ENCODE assay signal across 1 cellular context in the genomic region with DNA sequence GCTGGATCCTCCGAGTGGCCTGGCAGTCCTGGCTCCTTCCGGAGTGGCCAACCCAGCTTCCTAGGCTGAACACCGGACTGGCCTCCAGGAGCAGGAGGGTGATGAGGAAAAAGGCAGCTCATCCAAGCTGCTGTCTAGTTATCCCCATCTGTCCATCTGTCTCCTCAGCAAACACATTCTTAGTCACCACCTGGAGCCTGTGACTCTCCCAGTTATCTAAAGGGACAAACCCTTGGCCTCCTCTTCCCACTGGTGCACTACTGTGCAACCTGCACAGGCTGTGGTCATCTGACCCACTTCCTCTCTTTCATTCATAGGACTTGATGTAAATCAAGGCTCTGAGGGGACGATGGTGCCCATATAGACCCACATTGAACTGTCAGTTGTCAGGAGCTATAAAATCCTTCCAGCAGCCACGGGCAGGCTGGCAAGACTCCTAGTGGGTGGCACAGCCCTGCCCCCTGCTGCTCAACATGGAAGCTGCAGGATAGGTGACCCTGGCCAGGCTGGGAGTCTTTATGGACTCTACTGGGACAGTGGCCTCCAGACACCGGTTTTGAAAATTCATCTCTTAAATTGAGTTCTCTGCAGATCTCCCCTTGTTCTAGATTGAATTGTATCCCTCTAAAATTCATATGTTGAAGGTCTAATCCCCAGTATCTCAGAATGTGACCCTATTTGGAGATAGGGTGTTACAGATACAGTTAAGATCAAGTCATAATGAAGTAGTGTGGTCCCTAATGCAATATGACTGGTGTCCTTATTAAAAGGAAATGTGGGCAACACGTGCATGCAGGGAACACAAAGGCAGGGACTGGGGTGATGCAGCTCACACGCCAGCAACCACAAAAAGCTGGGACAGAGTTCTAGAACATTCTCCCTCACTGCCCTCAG.
TF ChIP-seq lines count a peak whose summit lies in the region.

No MANE protein-coding gene starts in this region.

TF ChIP-seq in SK-N-SH treated with all-trans-retinoic acid at 6 μM for 48 hours, 23 proteins besides CTCF, POLR2A, EP300 and RAD21 (continued from another document):
- TF ChIP-seq TSHZ2 (CRISPR knock-in tag; IDR thresholded peaks at IDR 0.05) (no peak), PPARA (CRISPR knock-in tag; IDR thresholded peaks at IDR 0.05; ENCODE audit: borderline replicate concordance) (no peak), ARNTL (CRISPR knock-in tag; IDR thresholded peaks at IDR 0.05; ENCODE audit: borderline replicate concordance, low read depth) (no peak), OSR1 (CRISPR knock-in tag; IDR thresholded peaks at IDR 0.05) (no peak), CSDC2 (CRISPR knock-in tag; IDR thresholded peaks at IDR 0.05) (no peak), GLIS3 (CRISPR knock-in tag; IDR thresholded peaks at IDR 0.05) (no peak)
- TF ChIP-seq, protein P1, sequence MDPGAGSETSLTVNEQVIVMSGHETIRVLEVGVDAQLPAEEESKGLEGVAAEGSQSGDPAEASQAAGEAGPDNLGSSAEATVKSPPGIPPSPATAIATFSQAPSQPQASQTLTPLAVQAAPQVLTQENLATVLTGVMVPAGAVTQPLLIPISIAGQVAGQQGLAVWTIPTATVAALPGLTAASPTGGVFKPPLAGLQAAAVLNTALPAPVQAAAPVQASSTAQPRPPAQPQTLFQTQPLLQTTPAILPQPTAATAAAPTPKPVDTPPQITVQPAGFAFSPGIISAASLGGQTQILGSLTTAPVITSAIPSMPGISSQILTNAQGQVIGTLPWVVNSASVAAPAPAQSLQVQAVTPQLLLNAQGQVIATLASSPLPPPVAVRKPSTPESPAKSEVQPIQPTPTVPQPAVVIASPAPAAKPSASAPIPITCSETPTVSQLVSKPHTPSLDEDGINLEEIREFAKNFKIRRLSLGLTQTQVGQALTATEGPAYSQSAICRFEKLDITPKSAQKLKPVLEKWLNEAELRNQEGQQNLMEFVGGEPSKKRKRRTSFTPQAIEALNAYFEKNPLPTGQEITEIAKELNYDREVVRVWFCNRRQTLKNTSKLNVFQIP (CRISPR knock-in tag; IDR thresholded peaks at IDR 0.05; ENCODE audit: borderline replicate concordance, low read depth), result no peak
